Comparison of ENCODE assay signal across 26 cellular contexts in the genomic region with DNA sequence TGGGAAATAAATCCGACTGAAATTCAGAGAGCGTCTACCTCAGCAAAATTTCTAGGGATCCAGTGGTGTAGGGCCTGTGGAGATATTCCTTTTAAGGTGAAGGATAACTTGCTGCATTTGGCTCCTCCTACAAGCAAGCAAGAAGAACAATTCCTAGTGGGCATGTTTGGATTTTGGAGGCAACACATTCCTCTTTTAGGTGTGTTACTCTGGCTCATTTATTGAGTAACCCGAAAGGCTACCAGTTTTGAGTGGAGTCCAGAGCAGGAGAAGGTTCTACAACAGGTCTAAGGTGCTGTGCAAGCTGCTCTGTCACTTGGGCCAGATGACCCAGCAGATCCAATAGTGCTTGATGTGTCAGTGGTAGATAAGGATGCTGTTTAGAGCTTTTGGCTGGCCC.
"Had no signal": no experiment of that assay in that cellular context is flagged by ENCODE, and none has a peak within 500 bp of the region (broad histone marks: within the 10 kb centered on the region; RNA-seq: fewer than 3 reads in every experiment).

No MANE protein-coding gene starts in this region.

- H3K36me3 ChIP-seq: stomach, suprapubic skin, thoracic aorta, thyroid gland, tibial artery, tibial nerve, transverse colon, upper lobe of left lung, upper lobe of right lung, uterus, vagina had no signal

- H3K4me1 ChIP-seq: stomach, suprapubic skin, testis, thyroid gland, tibial artery, tibial nerve, transverse colon, upper lobe of left lung, upper lobe of right lung, uterus, vagina had no signal

- DNase-seq: stimulated activated CD4-positive, alpha-beta T cell treated with anti-CD3 and anti-CD28 coated beads, Interleukin-2, amount 100 ng/mL, for 48 hours; stimulated activated CD4-positive, alpha-beta T cell treated with anti-CD3 and anti-CD28 coated beads, Interleukin-4, amount 100 ng/mL, for 1 hour; stimulated activated CD4-positive, alpha-beta T cell treated with anti-CD3 and anti-CD28 coated beads, Interleukin-4, amount 100 ng/mL, for 24 hours; stimulated activated CD4-positive, alpha-beta T cell treated with anti-CD3 and anti-CD28 coated beads, Interleukin-4, amount 100 ng/mL, for 4 hours; stimulated activated CD8-positive, alpha-beta memory T cell treated with anti-CD3 and anti-CD28 coated beads, Interleukin-4, amount 100 ng/mL, for 48 hours; stimulated activated naive B cell treated with anti-CD40 and anti-IgM and Interleukin-4, amounts not matched to agents 10 μg/mL and 1 μg/mL and 100 μg/mL, for 72 hours; stimulated activated naive CD4-positive, alpha-beta T cell; stimulated activated naive CD4-positive, alpha-beta T cell treated with Interleukin-2 at 50 U/mL for 16 hours; stimulated activated naive CD8-positive, alpha-beta T cell treated with anti-CD3 and anti-CD28 coated beads, Interleukin-15, amount 100 ng/mL, for 72 hours; stimulated activated naive CD8-positive, alpha-beta T cell treated with anti-CD3 and anti-CD28 coated beads, Interleukin-15, Interleukin-2, amounts not matched to agents 100 U/mL and 50 U/mL, for 24 hours; stomach; substantia nigra; testis; thyroid gland; tibial artery; transverse colon; trophoblast cell; upper lobe of left lung; upper lobe of right lung; uterus had no signal

- H3K4me3 ChIP-seq: stomach, suprapubic skin, testis, thoracic aorta, thyroid gland, tibial artery, tibial nerve, transverse colon, upper lobe of left lung, upper lobe of right lung, uterus, vagina had no signal

- H3K27ac ChIP-seq: stomach, suprapubic skin, testis, thoracic aorta, thyroid gland, tibial artery, tibial nerve, transverse colon, upper lobe of left lung, upper lobe of right lung, uterus, vagina had no signal

- H3K27me3 ChIP-seq: stomach, suprapubic skin, testis, thyroid gland, tibial artery, tibial nerve, transverse colon, upper lobe of left lung, upper lobe of right lung, uterus, vagina had no signal

- ATAC-seq: stimulated activated effector memory CD8-positive, alpha-beta T cell treated with anti-CD3 and anti-CD28 coated beads, Interleukin-12 subunit alpha, Interleukin-12 subunit beta, amount 100 ng/mL, for 72 hours; stimulated activated memory B cell treated with anti-CD40 and anti-IgM and Interleukin-4, amounts not matched to agents 10 μg/mL and 1 μg/mL and 100 μg/mL, for 72 hours; stimulated activated naive B cell treated with anti-CD40 and anti-IgM and Interleukin-4, amounts not matched to agents 10 μg/mL and 1 μg/mL and 100 μg/mL, for 72 hours; stimulated activated naive CD8-positive, alpha-beta T cell treated with anti-CD3 and anti-CD28 coated beads, Interleukin-15, amount 100 ng/mL, for 72 hours; stimulated activated naive CD8-positive, alpha-beta T cell treated with anti-CD3 and anti-CD28 coated beads, Interleukin-15, Interleukin-2, amounts not matched to agents 100 U/mL and 50 U/mL, for 24 hours; upper lobe of right lung had no signal

- H3K9me3 ChIP-seq: suprapubic skin, testis, thoracic aorta, thyroid gland, tibial artery, tibial nerve, transverse colon, upper lobe of left lung, upper lobe of right lung, uterus, vagina had no signal
